In the genomic region with DNA sequence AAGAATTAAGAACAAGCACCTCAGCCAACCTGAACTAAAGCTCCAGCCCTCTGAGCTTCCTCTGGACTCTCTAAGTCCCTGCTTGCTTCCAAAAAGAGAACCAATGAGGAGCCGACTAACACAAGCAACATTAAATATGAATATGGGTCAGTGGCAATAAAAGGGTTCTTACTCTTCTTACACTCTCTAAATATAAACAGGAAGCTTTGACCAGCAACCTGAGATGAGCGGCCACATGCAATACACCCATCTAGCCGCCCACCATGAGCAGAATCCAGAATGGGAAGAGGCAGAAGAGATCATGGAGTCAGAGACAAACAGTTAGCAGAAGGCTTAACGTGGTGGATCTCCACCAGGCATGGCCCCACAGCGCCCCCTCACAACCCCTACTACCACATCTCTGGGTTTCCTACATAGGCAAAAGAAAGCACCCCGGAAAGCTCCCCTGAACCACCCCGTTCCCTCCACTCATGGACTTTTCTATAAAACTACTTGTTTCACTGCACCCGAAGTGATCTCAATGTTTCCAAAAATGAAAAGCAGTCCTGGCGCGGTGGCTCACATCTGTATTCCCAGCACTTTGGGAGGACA, we compare ENCODE assay signal across 14 cellular contexts. TPM values are rescaled to one million over a fixed set of nuclear protein-coding genes. Genes with fewer than 3 reads are reported as not detected.
DNase-seq lines count a peak whose midpoint lies in the region; ATAC-seq and TF ChIP-seq lines count a peak whose summit lies in the region.
"Had no signal": no experiment of that assay in that cellular context is flagged by ENCODE, and none has a peak within 500 bp of the region (broad histone marks: within the 10 kb centered on the region; RNA-seq: fewer than 3 reads in every experiment).

No MANE protein-coding gene starts in this region.

- no peaks in the 10 kb centered on the region for H3K27me3 ChIP-seq in WERI-Rb-1 (ENCODE audit: insufficient read depth, low read depth, severe bottlenecking)
- H3K27me3 ChIP-seq: neutrophil had no signal

- H3K27ac ChIP-seq in WERI-Rb-1 = no peak overlapping the region
- H3K27ac ChIP-seq: HL-60, neutrophil had no signal

- peaks cover 37% of the 10 kb centered on the region for H3K4me1 Mint-ChIP-seq in activated T-cell treated with anti-CD3 and anti-CD28 coated beads, Interleukin-2, amount 50 U/mL, for 72 hours (ENCODE audit: low read depth)
- H3K4me1 Mint-ChIP-seq in immature natural killer cell = peaks cover 8 to 17% of the 10 kb centered on the region in 2 donors
- peaks cover 32% of the 10 kb centered on the region for H3K4me1 Mint-ChIP-seq in activated T-cell treated with anti-CD3 and anti-CD28 coated beads, Interleukin-2, amount 50 U/mL, for 24 hours (ENCODE audit: low read depth)

- H3K27me3 Mint-ChIP-seq in activated T-cell treated with anti-CD3 and anti-CD28 coated beads, Interleukin-2, amount 50 U/mL, for 72 hours (ENCODE audit: low read depth) = no peaks in the 10 kb centered on the region
- H3K27me3 Mint-ChIP-seq in immature natural killer cell (ENCODE audit: low read depth in 3 of 3) = peaks cover 0 to 3% (median 1%) of the 10 kb centered on the region in 3 donors
- no peaks in the 10 kb centered on the region for H3K27me3 Mint-ChIP-seq in activated T-cell treated with anti-CD3 and anti-CD28 coated beads, Interleukin-2, amount 50 U/mL, for 24 hours

- peaks cover 43% of the 10 kb centered on the region for H3K36me3 ChIP-seq in WERI-Rb-1
- H3K36me3 ChIP-seq: neutrophil had no signal

- H3K4me3 Mint-ChIP-seq in activated T-cell treated with anti-CD3 and anti-CD28 coated beads, Interleukin-2, amount 50 U/mL, for 72 hours = peak overlapping the region; percentile 77 to 83
- peak overlapping the region in 3 of 5 donors; percentile 60 to 70 (median 62) for H3K4me3 Mint-ChIP-seq in immature natural killer cell
- no peak overlapping the region for H3K4me3 Mint-ChIP-seq in activated T-cell treated with anti-CD3 and anti-CD28 coated beads, Interleukin-2, amount 50 U/mL, for 24 hours

- H3K4me3 ChIP-seq in WERI-Rb-1 (ENCODE audit: low read depth, low read length) = no peak overlapping the region

- DNase-seq in activated T-cell treated with anti-CD3 and anti-CD28 coated beads, Interleukin-2, amount 50 U/mL, for 72 hours = peak in 1 of 2 donors; percentile 16
- DNase-seq in activated T-cell treated with anti-CD3 and anti-CD28 coated beads for 4 hours = no peak
- DNase-seq in WERI-Rb-1 = no peak
- DNase-seq in immature natural killer cell = no peak
- peak; percentile 58 for DNase-seq in superior temporal gyrus (ENCODE audit: extremely low spot score)
- DNase-seq in NCI-H2171 treated with DMSO at 0.1 percent for 48 hours (lab: John Stamatoyannopoulos, UW) = no peak
- no peak for DNase-seq in activated T-cell treated with anti-CD3 and anti-CD28 coated beads, Interleukin-2, amount 50 U/mL, for 24 hours
- DNase-seq: activated gamma-delta T cell treated with Interleukin-2 at 50 U/mL for 16 hours; effector memory CD4-positive, alpha-beta T cell; NCI-H1436; PC-3 had no signal

- no peaks in the 10 kb centered on the region for H3K9me3 ChIP-seq in WERI-Rb-1 (ENCODE audit: severe bottlenecking)
- H3K9me3 ChIP-seq: neutrophil had no signal

- peaks cover 0 to 2% of the 10 kb centered on the region in 2 donors for H3K36me3 Mint-ChIP-seq in activated T-cell treated with anti-CD3 and anti-CD28 coated beads, Interleukin-2, amount 50 U/mL, for 72 hours (ENCODE audit: insufficient read depth in 2 of 2)
- no peaks in the 10 kb centered on the region for H3K36me3 Mint-ChIP-seq in immature natural killer cell
- no peaks in the 10 kb centered on the region for H3K36me3 Mint-ChIP-seq in activated T-cell treated with anti-CD3 and anti-CD28 coated beads, Interleukin-2, amount 50 U/mL, for 24 hours (ENCODE audit: low read depth)

- peak; percentile 49 for TF ChIP-seq CTCF in WERI-Rb-1 (IDR thresholded peaks at IDR 0.05; ENCODE audit: low read depth, low read length)

- H3K27ac Mint-ChIP-seq in activated T-cell treated with anti-CD3 and anti-CD28 coated beads, Interleukin-2, amount 50 U/mL, for 72 hours = no peak overlapping the region
- no peak overlapping the region for H3K27ac Mint-ChIP-seq in immature natural killer cell
- H3K27ac Mint-ChIP-seq in activated T-cell treated with anti-CD3 and anti-CD28 coated beads, Interleukin-2, amount 50 U/mL, for 24 hours = no peak overlapping the region

- H3K9me3 Mint-ChIP-seq in activated T-cell treated with anti-CD3 and anti-CD28 coated beads, Interleukin-2, amount 50 U/mL, for 72 hours = no peaks in the 10 kb centered on the region
- peaks cover 0 to 1% (median 0%) of the 10 kb centered on the region in 6 donors for H3K9me3 Mint-ChIP-seq in immature natural killer cell
- H3K9me3 Mint-ChIP-seq in activated T-cell treated with anti-CD3 and anti-CD28 coated beads, Interleukin-2, amount 50 U/mL, for 24 hours = no peaks in the 10 kb centered on the region

- ATAC-seq in activated T-cell treated with anti-CD3 and anti-CD28 coated beads, Interleukin-2, amount 50 U/mL, for 72 hours (replicated peaks in 1 of 2) = no peak
- no peak for ATAC-seq in GM18517 (IDR thresholded peaks at IDR 0.05; ENCODE audit: unreplicated experiment)
- ATAC-seq: PC-3 had no signal

RNA-seq across cellular contexts. Expression of a gene that starts 59.4 kb away (rescaled TPM):
- 10 to 100 TPM in 1 of 2 donors, 1 to 10 TPM in 1; 9.2 to 10.7 TPM for total RNA-seq in activated T-cell treated with anti-CD3 and anti-CD28 coated beads, Interleukin-2, amount 50 U/mL, for 72 hours
- polyA plus RNA-seq in immature natural killer cell = 1 to 10 TPM in 2 of 3 donors, not detected in 1; 1.0 to 1.1 TPM
